7 cellular contexts compared by ENCODE assay signal in genomic region chr19:52007805-52008557, GRCh38. TPM values are rescaled to one million over a fixed set of nuclear protein-coding genes. Genes with fewer than 3 reads are reported as not detected.
DNase-seq lines count a peak whose midpoint lies in the region; ATAC-seq and TF ChIP-seq lines count a peak whose summit lies in the region.

TSS of gene ZNF615 (minus strand) at chr19:52008211. CDS start at chr19:52003711, 4,500 bp downstream.

- ATAC-seq in HG02852 (IDR thresholded peaks at IDR 0.05; ENCODE audit: unreplicated experiment): peak; percentile 89

- H3K79me2 ChIP-seq in mammary epithelial cell (ENCODE audit: insufficient read depth, low read length): peaks cover 9% of the 10 kb centered on the region

- no peaks in the 10 kb centered on the region for H4K20me1 ChIP-seq in mammary epithelial cell (ENCODE audit: insufficient read depth, low read length)

- TF ChIP-seq CTCF in WI38 (IDR thresholded peaks at IDR 0.05; ENCODE audit: low read depth, low read length) (no peak), mammary epithelial cell (conservative IDR thresholded peaks at IDR 0.05 in 1 of 2, IDR thresholded peaks at IDR 0.05 in 1 of 2; ENCODE audit: extremely low read depth in 1 of 2, insufficient read depth in 1 of 2, low read depth in 1 of 2, low read length in 2 of 2) (no peak)

- H3K4me1 ChIP-seq in mammary epithelial cell (ENCODE audit: insufficient read depth, low read length) (no peaks in the 10 kb centered on the region), skeletal muscle tissue (ENCODE audit: control insufficient read depth in 3 of 3, insufficient read depth in 3 of 3, low read length in 3 of 3) (peaks cover 4 to 10% (median 7%) of the 10 kb centered on the region in 3 donors)

- no peaks in the 10 kb centered on the region for H3K36me3 ChIP-seq in mammary epithelial cell (ENCODE audit: insufficient read depth, low read length)
- peaks cover 12 to 18% (median 14%) of the 10 kb centered on the region in 3 donors for H3K36me3 ChIP-seq in skeletal muscle tissue (ENCODE audit: control insufficient read depth in 3 of 3, insufficient read depth in 3 of 3, low read length in 3 of 3)

- in situ Hi-C loops in mammary epithelial cell (cut with MboI; ENCODE audit: low sequenced_read_pairs in 2 of 2): no loop called here

- TF ChIP-seq POLR2A in GM15510 (IDR thresholded peaks at IDR 0.05; ENCODE audit: borderline replicate concordance, extremely low read depth, insufficient read length): peak; percentile 54

- H3K27ac ChIP-seq in mammary epithelial cell (ENCODE audit: insufficient read depth, low read depth, low read length): peak within 1 kb of the TSS; percentile 57
- H3K27ac ChIP-seq in skeletal muscle tissue (ENCODE audit: low read depth, low read length): peak within 1 kb of the TSS; percentile 83

- H3K4me2 ChIP-seq in mammary epithelial cell (ENCODE audit: insufficient read depth, low read depth, low read length): peak within 1 kb of the TSS; percentile 80

- intact Hi-C loops in mammary epithelial cell (cut with micrococcal nuclease): no loop called here

- BruUV-seq in mammary epithelial cell (replicated peaks; lab: Mats Ljungman, UMichigan): TSS peak; percentile 34

- dilution Hi-C loops in mammary epithelial cell (cut with HindIII; ENCODE audit: low sequenced_read_pairs): no loop called here

- peak within 1 kb of the TSS; percentile 65 for H3K9ac ChIP-seq in mammary epithelial cell (ENCODE audit: insufficient read depth, low read length)
- H3K9ac ChIP-seq in skeletal muscle tissue (ENCODE audit: low read depth in 1 of 3, low read length in 3 of 3): peak within 1 kb of the TSS; percentile 79 to 97 (median 90)

- H3K9me3 ChIP-seq in mammary epithelial cell (replicated peaks; ENCODE audit: insufficient read depth, low read length) (peaks cover 11% of the 10 kb centered on the region), skeletal muscle tissue (ENCODE audit: control insufficient read depth in 3 of 3, low read length in 3 of 3) (peaks cover 0 to 17% (median 13%) of the 10 kb centered on the region in 3 donors)

- WGBS in mammary epithelial cell (ENCODE audit: low coverage, missing lambda C conversion rate): 2% methylated on average over 23 of the region's 44 CpGs

- DNase-seq in NCI-H2107 treated with DMSO at 0.1 percent for 48 hours (lab: John Stamatoyannopoulos, UW; ENCODE audit: unreplicated experiment): peak; percentile 72
- DNase-seq in mammary epithelial cell: peak; percentile 77
- DNase-seq in iPS-NIHi11 (ENCODE audit: low spot score): peak; percentile 91

- H3K27me3 ChIP-seq in mammary epithelial cell (ENCODE audit: insufficient read depth, low read length): no peaks in the 10 kb centered on the region
- H3K27me3 ChIP-seq in skeletal muscle tissue (ENCODE audit: control insufficient read depth in 3 of 3, insufficient read depth in 3 of 3, low read length in 3 of 3): no peaks in the 10 kb centered on the region

- CTCF ChIA-PET in mammary epithelial cell (lab: Charles Lee; ENCODE audit: low non-redundant PET): no interaction called here

- H3K4me3 ChIP-seq in WI38 (ENCODE audit: low read depth, low read length): peak within 1 kb of the TSS; percentile 88
- peak within 1 kb of the TSS; percentile 72 to 90 (median 89) for H3K4me3 ChIP-seq in mammary epithelial cell (replicated peaks in 1 of 3; ENCODE audit: insufficient read depth in 1 of 3, low read depth in 2 of 3, low read length in 3 of 3)
- peak within 1 kb of the TSS; percentile 93 to 100 (median 100) for H3K4me3 ChIP-seq in skeletal muscle tissue (ENCODE audit: low read length in 3 of 3)

- peak within 1 kb of the TSS; percentile 100 for H2AFZ ChIP-seq in mammary epithelial cell (ENCODE audit: low read depth, low read length)

RNA-seq across cellular contexts. Expression of gene ZNF615, which starts in this region (rescaled TPM):
- total RNA-seq in mammary epithelial cell: 1 to 10 TPM; 7.3 to 9.5 TPM
- 2.5 TPM for polyA plus RNA-seq in mammary epithelial cell
- polyA minus RNA-seq in mammary epithelial cell: 2.4 TPM
- total RNA-seq in skeletal muscle tissue: 8.4 TPM

Comparison
In these comparisons a context has a peak if more than half of its experiments do, and no peak if none do; other contexts are left out.
1. Peak in every context shown above with its lines: DNase-seq, ATAC-seq, H3K4me3 ChIP-seq and H3K27ac ChIP-seq.